ENCODE assay signal across 10 cellular contexts in the genomic region with DNA sequence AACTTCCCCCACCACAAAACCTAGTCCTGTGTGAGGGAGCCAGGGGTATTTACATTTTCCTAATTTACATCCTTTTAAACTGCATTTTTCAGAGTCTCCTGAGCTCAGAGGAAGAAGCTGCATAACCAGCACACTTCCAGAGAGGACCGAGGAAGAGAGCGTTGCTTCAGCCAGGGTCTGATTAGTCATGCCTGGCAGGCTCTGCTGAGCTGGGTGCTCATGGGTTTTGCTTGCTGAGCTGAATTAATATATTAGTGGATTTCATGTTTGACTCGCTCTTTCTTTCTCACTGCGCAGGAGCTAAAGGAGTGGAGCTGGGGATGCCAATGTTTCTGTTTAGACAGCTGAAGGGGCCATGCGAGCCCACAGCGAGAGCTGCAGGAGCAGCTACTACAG.
DNase-seq lines count a peak whose midpoint lies in the region; ATAC-seq, FAIRE-seq and TF ChIP-seq lines count a peak whose summit lies in the region.
"Had no signal": no experiment of that assay in that cellular context is flagged by ENCODE, and none has a peak within 500 bp of the region (broad histone marks: within the 10 kb centered on the region; RNA-seq: fewer than 3 reads in every experiment).

No MANE protein-coding gene starts in this region.

- H3K36me3 Mint-ChIP-seq in activated CD8-positive, alpha-beta T cell treated with anti-CD3 and anti-CD28 coated beads, Interleukin-2, amount 10 ng/mL, durations not matched to agents 7 days and 5 days (ENCODE audit: low read depth): no peaks in the 10 kb centered on the region
- H3K36me3 Mint-ChIP-seq: activated naive CD4-positive, alpha-beta T cell treated with anti-CD3 and anti-CD28 coated beads, Interleukin-2, amount 50 U/mL, for 24 hours had no signal

- H3K27ac ChIP-seq in thoracic aorta: peak overlapping the region; percentile 77 to 87

- no peaks in the 10 kb centered on the region for H3K9me3 Mint-ChIP-seq in activated CD8-positive, alpha-beta T cell treated with anti-CD3 and anti-CD28 coated beads, Interleukin-2, amount 10 ng/mL, durations not matched to agents 7 days and 5 days (ENCODE audit: insufficient read depth)
- H3K9me3 Mint-ChIP-seq: activated naive CD4-positive, alpha-beta T cell treated with anti-CD3 and anti-CD28 coated beads, Interleukin-2, amount 50 U/mL, for 24 hours had no signal

- H3K4me3 ChIP-seq in bronchial epithelial cell (ENCODE audit: low read depth, low read length) (no peak overlapping the region), thoracic aorta (peak overlapping the region; percentile 68)
- H3K4me3 ChIP-seq: heart right ventricle had no signal

- no peaks in the 10 kb centered on the region for H3K9me3 ChIP-seq in thoracic aorta
- H3K9me3 ChIP-seq: heart right ventricle had no signal

- H3K36me3 ChIP-seq in bronchial epithelial cell (ENCODE audit: control insufficient read depth, insufficient read depth, low read length): no peaks in the 10 kb centered on the region
- no peaks in the 10 kb centered on the region for H3K36me3 ChIP-seq in thoracic aorta
- H3K36me3 ChIP-seq: heart right ventricle had no signal

- H3K4me3 Mint-ChIP-seq in activated CD8-positive, alpha-beta T cell treated with anti-CD3 and anti-CD28 coated beads, Interleukin-2, amount 10 ng/mL, durations not matched to agents 7 days and 5 days: no peak overlapping the region
- H3K4me3 Mint-ChIP-seq: activated naive CD4-positive, alpha-beta T cell treated with anti-CD3 and anti-CD28 coated beads, Interleukin-2, amount 50 U/mL, for 24 hours had no signal

- no peak for FAIRE-seq in bronchial epithelial cell (lab: Jason Lieb, UNC)
- FAIRE-seq: G401.6 had no signal

- TF ChIP-seq CTCF in bronchial epithelial cell (IDR thresholded peaks at IDR 0.05; ENCODE audit: insufficient read depth, low read length, severe bottlenecking): no peak
- TF ChIP-seq CTCF in thoracic aorta (IDR thresholded peaks at IDR 0.05): no peak

- H3K27ac Mint-ChIP-seq in activated CD8-positive, alpha-beta T cell treated with anti-CD3 and anti-CD28 coated beads, Interleukin-2, amount 10 ng/mL, durations not matched to agents 7 days and 5 days: no peak overlapping the region
- H3K27ac Mint-ChIP-seq: activated naive CD4-positive, alpha-beta T cell treated with anti-CD3 and anti-CD28 coated beads, Interleukin-2, amount 50 U/mL, for 24 hours had no signal

- H3K4me1 ChIP-seq in thoracic aorta (ENCODE audit: control insufficient read depth in 1 of 2, low read depth in 2 of 2): peaks cover 20 to 44% of the 10 kb centered on the region in 2 donors

- DNase-seq in LHCN-M2 (ENCODE audit: low read depth) (peak; percentile 75), bronchial epithelial cell (ENCODE audit: low read depth) (peak; percentile 48), islet precursor cell (peak; percentile 79), thoracic aorta (ENCODE audit: low spot score) (no peak)
- DNase-seq in activated CD8-positive, alpha-beta T cell treated with anti-CD3 and anti-CD28 coated beads, Interleukin-2, amount 10 ng/mL, durations not matched to agents 7 days and 5 days: no peak
- DNase-seq: heart right ventricle had no signal

- CTCF ChIA-PET in activated CD8-positive, alpha-beta T cell treated with anti-CD3 and anti-CD28 coated beads, Interleukin-2, amount 10 ng/mL, durations not matched to agents 7 days and 5 days (lab: Charles Lee): no interaction called here

- ATAC-seq in thoracic aorta (ENCODE audit: insufficient number of reproducible peaks, low FRiP score, low read depth): peak; percentile 59
- ATAC-seq in activated CD8-positive, alpha-beta T cell treated with anti-CD3 and anti-CD28 coated beads, Interleukin-2, amount 10 ng/mL, durations not matched to agents 7 days and 5 days: no peak
- no peak for ATAC-seq in GM19035 (IDR thresholded peaks at IDR 0.05; ENCODE audit: unreplicated experiment)
- ATAC-seq in HG02798 (IDR thresholded peaks at IDR 0.05; ENCODE audit: poor library complexity, unreplicated experiment): no peak

- H3K27me3 ChIP-seq in bronchial epithelial cell (ENCODE audit: control insufficient read depth, insufficient read depth, low read length): no peaks in the 10 kb centered on the region
- no peaks in the 10 kb centered on the region for H3K27me3 ChIP-seq in thoracic aorta (replicated peaks; ENCODE audit: insufficient read depth)

- no peaks in the 10 kb centered on the region for H3K27me3 Mint-ChIP-seq in activated CD8-positive, alpha-beta T cell treated with anti-CD3 and anti-CD28 coated beads, Interleukin-2, amount 10 ng/mL, durations not matched to agents 7 days and 5 days (ENCODE audit: low read depth)

- POLR2A ChIA-PET in activated CD8-positive, alpha-beta T cell treated with anti-CD3 and anti-CD28 coated beads, Interleukin-2, amount 10 ng/mL, durations not matched to agents 7 days and 5 days (lab: Charles Lee): no interaction called here

- H3K4me1 Mint-ChIP-seq in activated CD8-positive, alpha-beta T cell treated with anti-CD3 and anti-CD28 coated beads, Interleukin-2, amount 10 ng/mL, durations not matched to agents 7 days and 5 days (ENCODE audit: low read depth): no peaks in the 10 kb centered on the region
- H3K4me1 Mint-ChIP-seq: activated naive CD4-positive, alpha-beta T cell treated with anti-CD3 and anti-CD28 coated beads, Interleukin-2, amount 50 U/mL, for 24 hours had no signal

Comparison
In these comparisons a context has a peak if more than half of its experiments do, and no peak if none do; other contexts are left out.
1. DNase-seq: peak in LHCN-M2 (single experiment), bronchial epithelial cell (single experiment) and islet precursor cell (single experiment); none in thoracic aorta (single experiment) and activated CD8-positive, alpha-beta T cell treated with anti-CD3 and anti-CD28 coated beads, Interleukin-2, amount 10 ng/mL, durations not matched to agents 7 days and 5 days (single experiment).